ENCODE assay signal across 21 cellular contexts in genomic region chr3:145006291-145006690, GRCh38.
"Had no signal": no experiment of that assay in that cellular context is flagged by ENCODE, and none has a peak within 500 bp of the region (broad histone marks: within the 10 kb centered on the region; RNA-seq: fewer than 3 reads in every experiment).

No MANE protein-coding gene starts in this region.

- H3K4me1 ChIP-seq: esophagus squamous epithelium, neural progenitor cell, prostate gland, right atrium auricular region, stomach, thyroid gland, vagina had no signal

- H3K27ac ChIP-seq: coronary artery, esophagus squamous epithelium, gastrocnemius medialis, neural progenitor cell, prostate gland, right atrium auricular region, stomach, thyroid gland, vagina had no signal

- H2AFZ ChIP-seq: neural progenitor cell had no signal

- H3K9me3 ChIP-seq: esophagus squamous epithelium, prostate gland, thyroid gland, vagina had no signal

- H3K27me3 ChIP-seq: esophagus squamous epithelium, gastrocnemius medialis, neural progenitor cell, right atrium auricular region, stomach, thyroid gland, vagina had no signal

- H3K4me2 ChIP-seq: neural progenitor cell had no signal

- DNase-seq: dermis blood vessel endothelial cell; effector memory CD4-positive, alpha-beta T cell; erythroblast; esophagus squamous epithelium; gastrocnemius medialis; head of caudate nucleus; kidney; mesenchymal stem cell; midbrain; naive thymus-derived CD4-positive, alpha-beta T cell; stimulated activated CD4-positive, alpha-beta T cell treated with anti-CD3 and anti-CD28 coated beads, Interleukin-2, amount 100 ng/mL, for 24 hours; stimulated activated CD4-positive, alpha-beta T cell treated with anti-CD3 and anti-CD28 coated beads, Interleukin-4, amount 100 ng/mL, for 24 hours; stimulated activated naive CD4-positive, alpha-beta T cell treated with Interleukin-2 at 50 U/mL for 16 hours; stomach; thyroid gland; trophoblast cell had no signal

- H3K4me3 ChIP-seq: coronary artery, esophagus squamous epithelium, gastrocnemius medialis, neural progenitor cell, prostate gland, right atrium auricular region, stomach, thyroid gland, vagina had no signal

- H3K36me3 ChIP-seq: esophagus squamous epithelium, gastrocnemius medialis, neural progenitor cell, prostate gland, right atrium auricular region, stomach, thyroid gland, vagina had no signal

- H3K9ac ChIP-seq: neural progenitor cell had no signal
